In genomic region chr18:31064130-31064529, GRCh38 we compare ENCODE assay signal across 14 cellular contexts. TPM values are rescaled to one million over a fixed set of nuclear protein-coding genes. Genes with fewer than 3 reads are reported as not detected.
DNase-seq lines count a peak whose midpoint lies in the region; ATAC-seq and TF ChIP-seq lines count a peak whose summit lies in the region.
"Had no signal": no experiment of that assay in that cellular context is flagged by ENCODE, and none has a peak within 500 bp of the region (broad histone marks: within the 10 kb centered on the region; RNA-seq: fewer than 3 reads in every experiment).

No MANE protein-coding gene starts in this region.

- no peak overlapping the region for H3K56ac ChIP-seq in mesendoderm (ENCODE audit: low read length)

- H3K18ac ChIP-seq in mesendoderm (ENCODE audit: low read length) = no peak overlapping the region

- no peak overlapping the region for H2AK5ac ChIP-seq in mesendoderm (ENCODE audit: low read length)

- no peak overlapping the region for H2BK15ac ChIP-seq in mesendoderm (replicated peaks; ENCODE audit: low read depth)

- no peak overlapping the region for H3K4me2 ChIP-seq in mesendoderm (ENCODE audit: low read length)
- H3K4me2 ChIP-seq: A549 had no signal

- H3K36me3 ChIP-seq in gastroesophageal sphincter (no peaks in the 10 kb centered on the region), mesendoderm (ENCODE audit: control insufficient read depth, insufficient read depth, low read length) (peaks cover 1% of the 10 kb centered on the region)

- 22 to 40% methylated on average over 1 of the region's 1 CpG for WGBS in gastroesophageal sphincter (ENCODE audit: low coverage in 1 of 2), 2 donors
- no CpG with 5 or more reads among the region's 1 CpG for WGBS in mesendoderm (ENCODE audit: extremely low coverage, insufficient coverage, low lambda C conversion rate)

- no peaks in the 10 kb centered on the region for H3K27me3 Mint-ChIP-seq in activated T-cell treated with anti-CD3 and anti-CD28 coated beads, Interleukin-2, amount 50 U/mL, for 4 hours (ENCODE audit: low read depth)

- H3K27me3 ChIP-seq in gastroesophageal sphincter (no peaks in the 10 kb centered on the region), mesendoderm (ENCODE audit: insufficient read depth, low read length, poor library complexity) (no peaks in the 10 kb centered on the region)

- H2BK5ac ChIP-seq in mesendoderm (ENCODE audit: low read length) = no peak overlapping the region

- no peak overlapping the region for H3K4ac ChIP-seq in mesendoderm (ENCODE audit: low read depth, low read length)

- peak; percentile 32 to 37 for ATAC-seq in activated T-cell treated with anti-CD3 and anti-CD28 coated beads, Interleukin-2, amount 50 U/mL, for 4 hours
- ATAC-seq in HG02642 (IDR thresholded peaks at IDR 0.05; ENCODE audit: poor library complexity, unreplicated experiment) = peak; percentile 88
- no peak for ATAC-seq in gastroesophageal sphincter
- ATAC-seq: A549 had no signal

- peaks cover 4% of the 10 kb centered on the region for H3K9me3 Mint-ChIP-seq in activated T-cell treated with anti-CD3 and anti-CD28 coated beads, Interleukin-2, amount 50 U/mL, for 4 hours

- TF ChIP-seq CTCF in gastroesophageal sphincter (IDR thresholded peaks at IDR 0.05) = no peak

- H3K9ac ChIP-seq in mesendoderm (ENCODE audit: low read length) = no peak overlapping the region

- H3K79me1 ChIP-seq in mesendoderm (ENCODE audit: low read length) = no peaks in the 10 kb centered on the region

- TF ChIP-seq POLR2A in gastroesophageal sphincter (IDR thresholded peaks at IDR 0.05) = no peak

- no peak overlapping the region for H3K4me3 ChIP-seq in skin epidermis
- no peak overlapping the region for H3K4me3 ChIP-seq in gastroesophageal sphincter
- no peak overlapping the region for H3K4me3 ChIP-seq in mesendoderm (ENCODE audit: low read length)
- H3K4me3 ChIP-seq: A549 had no signal

- no peak overlapping the region for H4K5ac ChIP-seq in mesendoderm (ENCODE audit: low read length)

- no peak for TF ChIP-seq EP300 in gastroesophageal sphincter (IDR thresholded peaks at IDR 0.05)

- no peaks in the 10 kb centered on the region for H3K4me1 ChIP-seq in gastroesophageal sphincter
- H3K4me1 ChIP-seq in mesendoderm (ENCODE audit: control insufficient read depth, low read depth, low read length) = no peaks in the 10 kb centered on the region
- H3K4me1 ChIP-seq: A549 had no signal

- H2BK120ac ChIP-seq in mesendoderm (ENCODE audit: low read depth, low read length) = no peak overlapping the region

- no peak overlapping the region for H3K23ac ChIP-seq in mesendoderm (ENCODE audit: low read length)

- no peak for DNase-seq in activated T-cell treated with anti-CD3 and anti-CD28 coated beads, Interleukin-2, amount 50 U/mL, for 4 hours
- DNase-seq in activated T-cell treated with anti-CD3 and anti-CD28 coated beads for 4 hours = no peak
- peak; percentile 21 for DNase-seq in HPDE6-E6E7 (ENCODE audit: extremely low spot score)
- no peak for DNase-seq in AG08396 (ENCODE audit: low spot score)
- DNase-seq in mesendoderm = no peak
- DNase-seq: activated effector memory CD4-positive, alpha-beta T cell treated with Interleukin-2 at 50 U/mL for 16 hours; DMS 273 treated with DMSO at 0.1 percent for 48 hours; foreskin fibroblast; KG1 had no signal

- H3K4me1 Mint-ChIP-seq in activated T-cell treated with anti-CD3 and anti-CD28 coated beads, Interleukin-2, amount 50 U/mL, for 4 hours (ENCODE audit: low read depth) = no peaks in the 10 kb centered on the region

- no peak overlapping the region for H4K8ac ChIP-seq in mesendoderm (ENCODE audit: low read depth, low read length)

- H3K27ac ChIP-seq in skin epidermis = peak overlapping the region in 11 of 21 experiments; percentile 29 to 73 (median 48)
- no peak overlapping the region for H3K27ac ChIP-seq in gastroesophageal sphincter
- H3K27ac ChIP-seq in mesendoderm (ENCODE audit: low read depth, low read length) = no peak overlapping the region
- H3K27ac ChIP-seq: A549, VCaP had no signal

- H3K4me3 Mint-ChIP-seq in activated T-cell treated with anti-CD3 and anti-CD28 coated beads, Interleukin-2, amount 50 U/mL, for 4 hours = no peak overlapping the region

- H3K9me3 ChIP-seq in gastroesophageal sphincter = no peaks in the 10 kb centered on the region
- H3K9me3 ChIP-seq: A549 had no signal

- H3K36me3 Mint-ChIP-seq in activated T-cell treated with anti-CD3 and anti-CD28 coated beads, Interleukin-2, amount 50 U/mL, for 4 hours (ENCODE audit: insufficient read depth) = no peaks in the 10 kb centered on the region

- H3K79me2 ChIP-seq in mesendoderm (ENCODE audit: control insufficient read depth, insufficient read depth, low read length) = no peaks in the 10 kb centered on the region

RNA-seq across cellular contexts. Expression of gene DSC3, which starts 21.6 kb away (rescaled TPM):
- not detected for total RNA-seq in activated T-cell treated with anti-CD3 and anti-CD28 coated beads, Interleukin-2, amount 50 U/mL, for 4 hours
- 10 to 100 TPM in 1 of 4 donors, under 1 TPM in 3; 0.27 to 17.1 (median 0.51) TPM for total RNA-seq in gastroesophageal sphincter
- 1.2 TPM for polyA plus RNA-seq in mesendoderm (2013, experiment 1 of 2)
- 1.1 TPM for polyA plus RNA-seq in mesendoderm (2013, experiment 2 of 2)

RNA-seq across cellular contexts. Expression of gene DSC2, which starts 38.1 kb away (rescaled TPM):
- total RNA-seq in activated T-cell treated with anti-CD3 and anti-CD28 coated beads, Interleukin-2, amount 50 U/mL, for 4 hours = under 1 TPM; 0.08 to 0.11 (median 0.10) TPM
- total RNA-seq in gastroesophageal sphincter = 10 to 100 TPM in 1 of 4 donors, 1 to 10 TPM in 3; 1.4 to 15.4 (median 2.8) TPM
- polyA plus RNA-seq in mesendoderm (2013, experiment 1 of 2) = 28.2 TPM
- polyA plus RNA-seq in mesendoderm (2013, experiment 2 of 2) = 29.3 TPM

Comparison
In these comparisons a context has a peak if more than half of its experiments do, and no peak if none do; other contexts are left out.
1. H3K27ac ChIP-seq: peak in skin epidermis (11 of 21); none in gastroesophageal sphincter (0 of 4) and mesendoderm (single experiment).